ENCODE assay signal across 2 cellular contexts in genomic region chr12:90910958-90911357, GRCh38.
TF ChIP-seq lines count a peak whose summit lies in the region.

No MANE protein-coding gene starts in this region.

TF ChIP-seq in SK-N-SH, 30 proteins besides CTCF, POLR2A, EP300 and RAD21 (continued from another document):
- TF ChIP-seq USF1 (IDR thresholded peaks at IDR 0.05; ENCODE audit: borderline replicate concordance, low read depth) (no peak), TAF1 (IDR thresholded peaks at IDR 0.05; ENCODE audit: borderline replicate concordance, low read depth, low read length) (no peak), IRF3 (IDR thresholded peaks at IDR 0.05; ENCODE audit: low read depth, low read length) (no peak), ELF1 (IDR thresholded peaks at IDR 0.05) (no peak), GATA2 (CRISPR knock-in tag; IDR thresholded peaks at IDR 0.05) (no peak), POLR2AphosphoS5 (IDR thresholded peaks at IDR 0.05; ENCODE audit: low read depth, low read length) (no peak), YY1 (IDR thresholded peaks at IDR 0.05; ENCODE audit: low read depth) (no peak), RCOR1 (IDR thresholded peaks at IDR 0.05; ENCODE audit: low read length) (no peak), JUND (IDR thresholded peaks at IDR 0.05) (no peak), NFIC (IDR thresholded peaks at IDR 0.05; ENCODE audit: borderline replicate concordance) (no peak), SMC3 (IDR thresholded peaks at IDR 0.05; ENCODE audit: low read depth, low read length) (no peak), TEAD4 (IDR thresholded peaks at IDR 0.05; ENCODE audit: borderline replicate concordance, insufficient read depth) (no peak), EZH2phosphoT487 (IDR thresholded peaks at IDR 0.05; ENCODE audit: borderline replicate concordance, low read depth) (no peak)
TF ChIP-seq in SK-N-SH: peak in this region for 0.

TF ChIP-seq in SK-N-SH treated with all-trans-retinoic acid at 6 μM for 48 hours, 23 proteins besides CTCF, POLR2A, EP300 and RAD21 (continued from another document):
- TF ChIP-seq OSR1 (CRISPR knock-in tag; IDR thresholded peaks at IDR 0.05): no peak
